ENCODE assay signal across 22 cellular contexts in genomic region chr11:131300304-131300703, GRCh38.
"Had no signal": no experiment of that assay in that cellular context is flagged by ENCODE, and none has a peak within 500 bp of the region (broad histone marks: within the 10 kb centered on the region; RNA-seq: fewer than 3 reads in every experiment).

No MANE protein-coding gene starts in this region.

- H3K4me3 ChIP-seq: left lung, neural progenitor cell, ovary, spleen, thoracic aorta, upper lobe of right lung had no signal

- H3K27me3 Mint-ChIP-seq: activated naive CD8-positive, alpha-beta T cell treated with anti-CD3 and anti-CD28 coated beads, Interleukin-2, amount 10 ng/mL, durations not matched to agents 7 days and 5 days had no signal

- DNase-seq: activated B cell treated with CpG ODN at 0.5 μM for 24 hours; activated CD4-positive, alpha-beta T cell treated with anti-CD3 and anti-CD28 coated beads, Interleukin-2, amount 10 ng/mL, durations not matched to agents 24 days and 14 days; activated CD8-positive, alpha-beta T cell treated with anti-CD3 and anti-CD28 coated beads for 36 hours; activated naive CD4-positive, alpha-beta T cell treated with Interleukin-2 at 50 U/mL for 16 hours; activated naive CD8-positive, alpha-beta T cell treated with anti-CD3 and anti-CD28 coated beads, Interleukin-2, amount 10 ng/mL, durations not matched to agents 7 days and 5 days; activated T-cell treated with anti-CD3 and anti-CD28 coated beads, Interleukin-2, amount 50 U/mL, for 1 hour; foreskin keratinocyte; glutamatergic neuron; hypothalamus; kidney; left lung; midbrain; ovary; spleen; stimulated activated CD4-positive, alpha-beta T cell treated with anti-CD3 and anti-CD28 coated beads, Interleukin-4, amount 100 ng/mL, for 4 hours; stimulated activated naive B cell treated with anti-CD40 and anti-IgM and Interleukin-4, amounts not matched to agents 10 μg/mL and 1 μg/mL and 100 μg/mL, for 72 hours; upper lobe of right lung had no signal

- H3K36me3 ChIP-seq: left lung, neural progenitor cell, ovary, spleen, thoracic aorta, upper lobe of right lung had no signal

- ATAC-seq: activated CD8-positive, alpha-beta T cell treated with anti-CD3 and anti-CD28 coated beads for 36 hours; foreskin keratinocyte; left lung; sciatic nerve; stimulated activated naive B cell treated with anti-CD40 and anti-IgM and Interleukin-4, amounts not matched to agents 10 μg/mL and 1 μg/mL and 100 μg/mL, for 72 hours; upper lobe of right lung had no signal

- H3K9me3 Mint-ChIP-seq: activated CD4-positive, alpha-beta T cell treated with anti-CD3 and anti-CD28 coated beads, Interleukin-2, amount 10 ng/mL, durations not matched to agents 24 days and 14 days; activated CD8-positive, alpha-beta T cell treated with anti-CD3 and anti-CD28 coated beads for 36 hours; activated T-helper 2 cell treated with anti-CD3 and anti-CD28 coated beads, Interferon-gamma antibody, Interleukin-2, Interleukin-4, amounts not matched to agents 10 μg/mL and 5 μg/mL and 100 μg/mL, durations not matched to agents 14 hours and 24 hours and 36 hours; T-helper 2 cell treated with Interferon-gamma antibody and Interleukin-4, amounts not matched to agents 5 μg/mL and 100 μg/mL, for 36 hours had no signal

- H3K27ac ChIP-seq: foreskin keratinocyte, left lung, neural progenitor cell, ovary, spleen, thoracic aorta, upper lobe of right lung had no signal

- H3K27me3 ChIP-seq: foreskin keratinocyte, neural progenitor cell, ovary had no signal

- H3K4me1 Mint-ChIP-seq: activated B cell treated with CpG ODN at 0.5 μM for 24 hours; activated CD4-positive, alpha-beta T cell treated with anti-CD3 and anti-CD28 coated beads, Interleukin-2, amount 10 ng/mL, durations not matched to agents 24 days and 14 days; activated naive CD8-positive, alpha-beta T cell treated with anti-CD3 and anti-CD28 coated beads, Interleukin-2, amount 10 ng/mL, durations not matched to agents 7 days and 5 days; stimulated activated naive B cell treated with anti-CD40 and anti-IgM and Interleukin-4, amounts not matched to agents 10 μg/mL and 1 μg/mL and 100 μg/mL, for 72 hours had no signal

- H3K4me3 Mint-ChIP-seq: activated B cell treated with CpG ODN at 0.5 μM for 24 hours; activated CD4-positive, alpha-beta T cell treated with anti-CD3 and anti-CD28 coated beads, Interleukin-2, amount 10 ng/mL, durations not matched to agents 24 days and 14 days; activated CD8-positive, alpha-beta T cell treated with anti-CD3 and anti-CD28 coated beads for 36 hours; activated naive CD8-positive, alpha-beta T cell treated with anti-CD3 and anti-CD28 coated beads, Interleukin-2, amount 10 ng/mL, durations not matched to agents 7 days and 5 days; neural progenitor cell; stimulated activated naive B cell treated with anti-CD40 and anti-IgM and Interleukin-4, amounts not matched to agents 10 μg/mL and 1 μg/mL and 100 μg/mL, for 72 hours; T-helper 2 cell treated with Interferon-gamma antibody and Interleukin-4, amounts not matched to agents 5 μg/mL and 100 μg/mL, for 36 hours had no signal

- H3K27ac Mint-ChIP-seq: activated B cell treated with CpG ODN at 0.5 μM for 24 hours; activated CD4-positive, alpha-beta T cell treated with anti-CD3 and anti-CD28 coated beads, Interleukin-2, amount 10 ng/mL, durations not matched to agents 24 days and 14 days; activated CD8-positive, alpha-beta T cell treated with anti-CD3 and anti-CD28 coated beads for 36 hours; activated naive CD8-positive, alpha-beta T cell treated with anti-CD3 and anti-CD28 coated beads, Interleukin-2, amount 10 ng/mL, durations not matched to agents 7 days and 5 days; activated T-helper 2 cell treated with anti-CD3 and anti-CD28 coated beads, Interferon-gamma antibody, Interleukin-2, Interleukin-4, amounts not matched to agents 10 μg/mL and 5 μg/mL and 100 μg/mL, durations not matched to agents 14 hours and 24 hours and 36 hours; neural progenitor cell; stimulated activated naive B cell treated with anti-CD40 and anti-IgM and Interleukin-4, amounts not matched to agents 10 μg/mL and 1 μg/mL and 100 μg/mL, for 72 hours; T-helper 2 cell treated with Interferon-gamma antibody and Interleukin-4, amounts not matched to agents 5 μg/mL and 100 μg/mL, for 36 hours had no signal

- H3K36me3 Mint-ChIP-seq: activated naive CD8-positive, alpha-beta T cell treated with anti-CD3 and anti-CD28 coated beads, Interleukin-2, amount 10 ng/mL, durations not matched to agents 7 days and 5 days; neural progenitor cell; stimulated activated naive B cell treated with anti-CD40 and anti-IgM and Interleukin-4, amounts not matched to agents 10 μg/mL and 1 μg/mL and 100 μg/mL, for 72 hours had no signal
